Comparison of ENCODE assay signal across 10 cellular contexts in the genomic region with DNA sequence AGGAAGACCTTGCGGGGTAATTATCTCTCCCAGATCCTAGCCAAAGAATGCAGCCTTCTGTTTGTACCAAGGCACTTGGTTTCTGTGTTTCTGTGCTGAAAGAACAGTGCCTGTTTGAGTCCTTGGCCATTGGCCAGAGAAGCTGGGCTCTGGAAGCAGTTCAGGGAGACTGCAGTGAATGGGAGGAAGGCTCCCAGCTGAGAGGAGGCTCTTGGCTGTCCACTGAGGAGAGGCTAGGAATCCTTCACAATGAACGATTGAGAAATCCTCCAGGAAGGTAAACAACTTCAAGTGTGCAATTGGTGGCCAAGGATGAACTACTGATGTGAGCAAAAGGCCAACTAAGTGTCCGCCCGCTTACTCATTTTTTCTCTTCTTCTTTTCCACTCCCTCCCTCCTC.
DNase-seq lines count a peak whose midpoint lies in the region; ATAC-seq and TF ChIP-seq lines count a peak whose summit lies in the region.
"Had no signal": no experiment of that assay in that cellular context is flagged by ENCODE, and none has a peak within 500 bp of the region (broad histone marks: within the 10 kb centered on the region; RNA-seq: fewer than 3 reads in every experiment).

No MANE protein-coding gene starts in this region.

- H3K4me1 ChIP-seq in heart left ventricle (peaks cover 0 to 10% (median 0%) of the 10 kb centered on the region in 12 donors), esophagus squamous epithelium (peaks cover 0 to 9% (median 5%) of the 10 kb centered on the region in 3 donors)

- H3K4me3 ChIP-seq in LNCaP clone FGC (ENCODE audit: low read depth, low read length) (no peak overlapping the region), heart left ventricle (no peak overlapping the region), esophagus squamous epithelium (no peak overlapping the region)

- peaks cover 0 to 26% (median 12%) of the 10 kb centered on the region in 9 donors for H3K27me3 ChIP-seq in heart left ventricle
- H3K27me3 ChIP-seq in esophagus squamous epithelium = peaks cover 0 to 14% (median 0%) of the 10 kb centered on the region in 4 donors

- intact Hi-C loops in heart left ventricle (cut with DNase I) (no loop called here), posterior cingulate gyrus (cut with DNase I) (no loop called here), esophagus squamous epithelium (cut with DNase I) (no loop called here)

- in situ Hi-C loops in ACHN (cut with HindIII; ENCODE audit: low pct_ligation_motif_present, low pct_unique_long_range_greater_than_20kb, low sequenced_read_pairs) (no loop called here), GM13976 (cut with MboI; ENCODE audit: low sequenced_read_pairs, unreplicated experiment) (no loop called here)

- H3K27ac ChIP-seq in heart left ventricle = no peak overlapping the region
- no peak overlapping the region for H3K27ac ChIP-seq in esophagus squamous epithelium

- peak in 3 of 4 donors; percentile 73 to 79 (median 79) for ATAC-seq in heart left ventricle
- ATAC-seq in GM21526 (IDR thresholded peaks at IDR 0.05; ENCODE audit: low FRiP score, unreplicated experiment) = no peak
- ATAC-seq: natural killer cell treated with Interleukin-12 subunit alpha and Interleukin-12 subunit beta and Interleukin-15 and Interleukin-18, amount 100 ng/mL, for 72 hours had no signal

- DNase-seq in LNCaP clone FGC (ENCODE audit: low read depth) (peak; percentile 47), amygdala (lab: John Stamatoyannopoulos, UW) (peak in 51 of 56 donors; percentile 3 to 82 (median 43)), heart left ventricle (peak; percentile 49 to 74 (median 64)), posterior cingulate gyrus (peak; percentile 48 to 92 (median 66)), esophagus squamous epithelium (lab: John Stamatoyannopoulos, UW) (no peak), ACHN (no peak), GM13976 (ENCODE audit: low spot score) (no peak)
- DNase-seq: activated T-cell treated with anti-CD3 and anti-CD28 coated beads, Interleukin-2, amount 50 U/mL, for 24 hours had no signal

- H3K9me3 ChIP-seq in heart left ventricle = no peaks in the 10 kb centered on the region
- H3K9me3 ChIP-seq in esophagus squamous epithelium = peaks cover 0 to 8% (median 0%) of the 10 kb centered on the region in 3 donors

- 18 to 40% (median 31%) methylated on average over 4 of the region's 4 CpGs for WGBS in heart left ventricle, 4 donors
- WGBS in esophagus squamous epithelium, 2 donors = 40 to 42% methylated on average over 3 to 4 of the region's 4 CpGs

- no peak for TF ChIP-seq POLR2A in heart left ventricle (IDR thresholded peaks at IDR 0.05)
- TF ChIP-seq POLR2A in esophagus squamous epithelium (IDR thresholded peaks at IDR 0.05) = no peak

- no peak for TF ChIP-seq CTCF in LNCaP clone FGC (IDR thresholded peaks at IDR 0.05; ENCODE audit: control insufficient read depth, extremely low read depth, insufficient read depth)
- TF ChIP-seq CTCF in heart left ventricle (IDR thresholded peaks at IDR 0.05) = no peak
- TF ChIP-seq CTCF in esophagus squamous epithelium (IDR thresholded peaks at IDR 0.05) = no peak
- TF ChIP-seq CTCF in GM13976 (IDR thresholded peaks at IDR 0.05; ENCODE audit: borderline replicate concordance, control extremely low read depth, extremely low read depth, insufficient read depth, missing control alignments) = no peak

- H3K36me3 ChIP-seq in heart left ventricle = no peaks in the 10 kb centered on the region
- no peaks in the 10 kb centered on the region for H3K36me3 ChIP-seq in esophagus squamous epithelium

Comparison
In these comparisons a context has a peak if more than half of its experiments do, and no peak if none do; other contexts are left out.
1. DNase-seq: peak in LNCaP clone FGC (single experiment), amygdala (51 of 56), heart left ventricle (5 of 5) and posterior cingulate gyrus (10 of 10); none in esophagus squamous epithelium (single experiment), ACHN (single experiment) and GM13976 (single experiment).